21 cellular contexts compared by ENCODE assay signal in the genomic region with DNA sequence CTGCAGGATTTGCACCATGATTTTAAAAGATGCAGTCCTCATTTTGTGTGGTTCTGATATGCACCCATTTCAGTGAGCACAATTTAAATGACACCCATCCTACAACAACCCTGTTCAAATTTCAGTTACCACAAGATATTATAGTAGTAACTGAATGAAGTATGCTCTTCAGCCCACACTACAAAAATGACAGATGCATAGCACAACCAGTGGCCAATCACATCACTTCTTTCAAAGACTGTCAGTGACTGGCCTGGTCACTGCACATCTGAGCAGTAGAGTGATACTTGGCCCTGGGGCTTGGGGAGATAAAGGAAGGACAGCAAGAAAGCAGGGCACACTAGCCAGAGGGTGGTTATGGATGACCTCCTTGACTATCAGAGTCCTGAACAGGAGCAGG. TPM values are rescaled to one million over a fixed set of nuclear protein-coding genes. Genes with fewer than 3 reads are reported as not detected.
DNase-seq lines count a peak whose midpoint lies in the region; ATAC-seq, FAIRE-seq and TF ChIP-seq lines count a peak whose summit lies in the region.
"Had no signal": no experiment of that assay in that cellular context is flagged by ENCODE, and none has a peak within 500 bp of the region (broad histone marks: within the 10 kb centered on the region; RNA-seq: fewer than 3 reads in every experiment).

No MANE protein-coding gene starts in this region.

- no peak overlapping the region for H2AFZ ChIP-seq in GM12878 (ENCODE audit: control insufficient read depth, low read depth, low read length)
- H2AFZ ChIP-seq: GM23248 had no signal

- no peak for TF ChIP-seq POLR2A in GM12878 (IDR thresholded peaks at IDR 0.05; ENCODE audit: low read depth, low read length)

- no peak for FAIRE-seq in GM12878 (lab: Jason Lieb, UNC)
- FAIRE-seq: RCC 7860 had no signal

- CTCF ChIA-PET in GM12878 (lab: Yijun Ruan, JAX) = no interaction called here

- no peak for DNase-seq in GM12878 (ENCODE audit: low read depth, low spot score)
- DNase-seq in stimulated activated effector memory CD8-positive, alpha-beta T cell treated with anti-CD3 and anti-CD28 coated beads, Interleukin-12 subunit alpha, Interleukin-12 subunit beta, amount 100 ng/mL, for 72 hours (ENCODE audit: low spot score in 2 of 2) = no peak
- no peak for DNase-seq in GM20000 (ENCODE audit: low spot score)
- no peak for DNase-seq in coronary artery (ENCODE audit: low spot score)
- DNase-seq: ACHN; DMS79 treated with DMSO at 0.1 percent for 48 hours; GM23248; HCEC 1CT; NCI-H1092 treated with DMSO at 0.1 percent for 48 hours; NCI-H146; NCI-H2081; NCI-H748 treated with DMSO at 0.1 percent for 48 hours; NK-92 treated with Interleukin-12 subunit alpha and Interleukin-12 subunit beta, amount 100 ng/mL, for 24 hours; SHP77 treated with DMSO at 0.1 percent for 48 hours; SK-N-SH had no signal

- ATAC-seq in GM18868 (IDR thresholded peaks at IDR 0.05; ENCODE audit: unreplicated experiment) (peak; percentile 45), HG02798 (IDR thresholded peaks at IDR 0.05; ENCODE audit: poor library complexity, unreplicated experiment) (peak; percentile 43), GM12878 (peak; percentile 62), GM18502 (IDR thresholded peaks at IDR 0.05; ENCODE audit: poor library complexity, unreplicated experiment) (no peak)
- ATAC-seq in stimulated activated effector memory CD8-positive, alpha-beta T cell treated with anti-CD3 and anti-CD28 coated beads, Interleukin-12 subunit alpha, Interleukin-12 subunit beta, amount 100 ng/mL, for 72 hours = peak; percentile 81

- SMC1A ChIA-PET in GM12878 (lab: Charles Lee; ENCODE audit: uncharacterized antibody, unreplicated experiment) = interaction anchor here (1.7 kb wide), 1 partner anchor 21 kb away, joined by 4 read pairs; no protein-coding TSS in a partner anchor

- no peaks in the 10 kb centered on the region for H3K36me3 ChIP-seq in GM12878 (ENCODE audit: control insufficient read depth in 2 of 2, insufficient read depth in 2 of 2, low read length in 1 of 2)

- in situ Hi-C loops in GM12878 (cut with MboI) = no loop called here

- no peak for TF ChIP-seq RAD21 in GM12878 (IDR thresholded peaks at IDR 0.05; ENCODE audit: insufficient read depth, low read depth, low read length)

- intact Hi-C loops in GM12878 (cut with micrococcal nuclease; ENCODE audit: unreplicated experiment) = no loop called here

- H3K36me3 Mint-ChIP-seq in stimulated activated effector memory CD8-positive, alpha-beta T cell treated with anti-CD3 and anti-CD28 coated beads, Interleukin-12 subunit alpha, Interleukin-12 subunit beta, amount 100 ng/mL, for 72 hours = no peaks in the 10 kb centered on the region

- H3K4me3 Mint-ChIP-seq in stimulated activated effector memory CD8-positive, alpha-beta T cell treated with anti-CD3 and anti-CD28 coated beads, Interleukin-12 subunit alpha, Interleukin-12 subunit beta, amount 100 ng/mL, for 72 hours = no peak overlapping the region

- H3K4me2 ChIP-seq in GM12878 (ENCODE audit: control insufficient read depth, insufficient read depth) = no peak overlapping the region
- H3K4me2 ChIP-seq: SK-N-SH had no signal

- RAD21 ChIA-PET in GM12878 (lab: Charles Lee; ENCODE audit: unreplicated experiment) = no interaction called here

- no peak for TF ChIP-seq CTCF in GM12878 (IDR thresholded peaks at IDR 0.05 in 2 of 3, conservative IDR thresholded peaks at IDR 0.05 in 1 of 3; ENCODE audit: control insufficient read depth in 2 of 3, extremely low read depth in 1 of 3, insufficient read depth in 1 of 3, low read depth in 3 of 3, low read length in 3 of 3)
- no peak for TF ChIP-seq CTCF in GM20000 (IDR thresholded peaks at IDR 0.05; ENCODE audit: extremely low read depth, missing control alignments)
- no peak for TF ChIP-seq CTCF in coronary artery (IDR thresholded peaks at IDR 0.05)

- no peaks in the 10 kb centered on the region for H3K9me3 Mint-ChIP-seq in stimulated activated effector memory CD8-positive, alpha-beta T cell treated with anti-CD3 and anti-CD28 coated beads, Interleukin-12 subunit alpha, Interleukin-12 subunit beta, amount 100 ng/mL, for 72 hours

- H3K4me3 ChIP-seq in GM12878 = no peak overlapping the region
- H3K4me3 ChIP-seq in coronary artery = no peak overlapping the region
- H3K4me3 ChIP-seq: GM23248 had no signal

- no peaks in the 10 kb centered on the region for H4K20me1 ChIP-seq in GM12878 (ENCODE audit: control insufficient read depth, insufficient read depth)

- peaks cover 8% of the 10 kb centered on the region for H3K4me1 Mint-ChIP-seq in stimulated activated effector memory CD8-positive, alpha-beta T cell treated with anti-CD3 and anti-CD28 coated beads, Interleukin-12 subunit alpha, Interleukin-12 subunit beta, amount 100 ng/mL, for 72 hours

- BruUV-seq in GM12878 (replicated peaks; lab: Mats Ljungman, UMichigan) = no TSS peak

- H3K27ac ChIP-seq in GM12878 (ENCODE audit: control insufficient read depth, insufficient read depth) (no peak overlapping the region), coronary artery (no peak overlapping the region)
- H3K27ac ChIP-seq: C4-2B, GM23248 had no signal

- no peak overlapping the region for H3K27ac Mint-ChIP-seq in stimulated activated effector memory CD8-positive, alpha-beta T cell treated with anti-CD3 and anti-CD28 coated beads, Interleukin-12 subunit alpha, Interleukin-12 subunit beta, amount 100 ng/mL, for 72 hours

- no peaks in the 10 kb centered on the region for H3K9me3 ChIP-seq in GM12878 (replicated peaks; ENCODE audit: control insufficient read depth, insufficient read depth, low read length)
- H3K9me3 ChIP-seq: SK-N-SH had no signal

- no peak overlapping the region for H3K9ac ChIP-seq in GM12878 (ENCODE audit: control insufficient read depth, insufficient read depth, low read length)
- H3K9ac ChIP-seq: GM23248, SK-N-SH had no signal

- H3K27me3 ChIP-seq in GM12878 (replicated peaks in 1 of 2; ENCODE audit: control insufficient read depth in 2 of 2, insufficient read depth in 2 of 2, low read length in 1 of 2) = no peaks in the 10 kb centered on the region

- H3K79me2 ChIP-seq in GM12878 (ENCODE audit: control insufficient read depth, insufficient read depth, low read length) = no peaks in the 10 kb centered on the region

- POLR2A ChIA-PET in GM12878 (lab: Charles Lee) = no interaction called here

- no peak for TF ChIP-seq EP300 in GM12878 (IDR thresholded peaks at IDR 0.05; ENCODE audit: borderline replicate concordance in 1 of 2, control insufficient read depth in 1 of 2, low read depth in 2 of 2, low read length in 2 of 2)

- peaks cover 7% of the 10 kb centered on the region; the same call in 1 of the 2 replicates for H3K4me1 ChIP-seq in GM12878 (ENCODE audit: control insufficient read depth, insufficient read depth, low read length)

TF ChIP-seq in GM12878, 131 proteins besides CTCF, POLR2A, EP300 and RAD21 (continues in another document):
- TF ChIP-seq CBX5 (IDR thresholded peaks at IDR 0.05; ENCODE audit: low read depth) = no peak

RNA-seq across cellular contexts. Expression of a gene that starts 19.8 kb away (rescaled TPM):
- total RNA-seq in GM12878 (2013; cell fraction: nucleolus; rRNA removed) = not detected in 2 replicates
- total RNA-seq in GM12878 (2014; rRNA removed) (not detected in 2 replicates), GM12878 (2014; rRNA removed; fragmentation: Illumina TruSeq; extraction: Trizol) (not detected in 2 replicates), GM12878 (2021) (not detected in 2 replicates)
- polyA plus RNA-seq in GM12878 (2011; ENCODE audit: low read depth) = not detected
- polyA plus RNA-seq in GM12878 (2011; rRNA removed) (not detected in 2 replicates), GM12878 (2014; fragmentation: Illumina TruSeq; extraction: Trizol) (not detected in 2 replicates), GM12878 (2014; fragmentation: Nextera tagmentation; extraction: Ambion mirVana) (not detected), GM12878 (2014; rRNA removed) (0.06 TPM in 1 of 2 replicates, not detected in the other), GM12878 (2016; fragmentation: Nextera tagmentation; extraction: Ambion mirVana) (not detected)
- not detected in 2 replicates for polyA plus RNA-seq in GM12878 (2011; cell fraction: cytosol; rRNA removed)
- polyA plus RNA-seq in GM12878 (2011; cell fraction: nucleus; rRNA removed) = not detected in 2 replicates
- polyA plus RNA-seq in GM12878 (2012) = not detected in 2 replicates
- polyA minus RNA-seq in GM12878 (2011; rRNA and poly(A)+ RNA removed) = not detected in 2 replicates
- polyA minus RNA-seq in GM12878 (2011; cell fraction: cytosol; rRNA and poly(A)+ RNA removed) = not detected in 2 replicates
- polyA minus RNA-seq in GM12878 (2011; cell fraction: nucleus; rRNA and poly(A)+ RNA removed) = not detected in 2 replicates
- total RNA-seq: GM23248, NCI-H460 had no signal
- polyA plus RNA-seq: GM23248, SK-N-SH had no signal

RNA-seq across cellular contexts. Expression of a gene that starts 25.4 kb away (rescaled TPM):
- total RNA-seq in GM12878 (2013; cell fraction: nucleolus; rRNA removed) = 5.7 and 5.9 TPM in 2 replicates
- total RNA-seq in GM12878 (2014; rRNA removed) (0.71 and 0.79 TPM in 2 replicates), GM12878 (2014; rRNA removed; fragmentation: Illumina TruSeq; extraction: Trizol) (0.74 and 1.1 TPM in 2 replicates), GM12878 (2021) (1.4 and 1.7 TPM in 2 replicates)
- polyA plus RNA-seq in GM12878 (2011; ENCODE audit: low read depth) = 0.17 TPM
- polyA plus RNA-seq in GM12878 (2011; rRNA removed) (2.7 and 2.9 TPM in 2 replicates), GM12878 (2014; fragmentation: Illumina TruSeq; extraction: Trizol) (1.5 and 1.6 TPM in 2 replicates), GM12878 (2014; fragmentation: Nextera tagmentation; extraction: Ambion mirVana) (under 1 TPM; 0.44 to 0.85 TPM), GM12878 (2014; rRNA removed) (0.96 and 1.0 TPM in 2 replicates), GM12878 (2016; fragmentation: Nextera tagmentation; extraction: Ambion mirVana) (under 1 TPM; 0.78 to 0.80 TPM)
- 1.8 and 2.1 TPM in 2 replicates for polyA plus RNA-seq in GM12878 (2011; cell fraction: cytosol; rRNA removed)
- 1.4 and 1.5 TPM in 2 replicates for polyA plus RNA-seq in GM12878 (2011; cell fraction: nucleus; rRNA removed)
- 0.38 and 0.45 TPM in 2 replicates for polyA plus RNA-seq in GM12878 (2012)
- polyA minus RNA-seq in GM12878 (2011; rRNA and poly(A)+ RNA removed) = 4.4 and 4.8 TPM in 2 replicates
- polyA minus RNA-seq in GM12878 (2011; cell fraction: cytosol; rRNA and poly(A)+ RNA removed) = 1.5 and 2.0 TPM in 2 replicates
- polyA minus RNA-seq in GM12878 (2011; cell fraction: nucleus; rRNA and poly(A)+ RNA removed) = 2.4 and 3.2 TPM in 2 replicates
- total RNA-seq: GM23248 had no signal
